ENCODE assay signal across 2 cellular contexts in the genomic region with DNA sequence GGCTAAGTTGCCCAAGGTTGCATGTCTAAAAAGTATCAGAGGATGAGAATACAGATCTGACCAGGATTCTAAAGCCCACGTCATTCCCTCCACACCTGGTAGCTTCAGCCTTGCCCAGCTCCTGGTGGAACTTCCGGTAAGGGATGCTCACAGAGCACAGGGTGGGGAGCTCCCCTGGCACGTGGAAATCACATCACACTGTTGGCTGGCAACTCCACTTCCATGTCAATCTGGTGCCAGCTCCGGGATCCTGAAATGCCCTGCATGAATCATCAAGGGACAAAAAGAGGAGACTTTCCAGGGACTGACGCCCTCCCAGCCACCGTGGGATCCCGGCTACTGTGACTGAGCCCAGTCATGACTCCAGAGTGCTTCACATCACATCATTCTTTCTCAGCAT.
TF ChIP-seq lines count a peak whose summit lies in the region.

No MANE protein-coding gene starts in this region.

TF ChIP-seq in IMR-90, 13 proteins besides CTCF, POLR2A, EP300 and RAD21:
- no peak for TF ChIP-seq MAFK (IDR thresholded peaks at IDR 0.05; ENCODE audit: low read depth, low read length)

TF ChIP-seq in GM23338, 12 proteins besides CTCF, POLR2A, EP300 and RAD21:
- TF ChIP-seq EZH2 (IDR thresholded peaks at IDR 0.05; ENCODE audit: low read depth, unreplicated experiment) (no peak), ZNF114 (CRISPR knock-in tag; IDR thresholded peaks at IDR 0.05) (no peak), JUNB (IDR thresholded peaks at IDR 0.05; ENCODE audit: unreplicated experiment) (no peak), NANOG (IDR thresholded peaks at IDR 0.05; ENCODE audit: borderline replicate concordance) (no peak), POLR2AphosphoS5 (IDR thresholded peaks at IDR 0.05; ENCODE audit: low read depth) (no peak), ZNF331 (CRISPR knock-in tag; IDR thresholded peaks at IDR 0.05; ENCODE audit: low read depth) (no peak), STAT1 (IDR thresholded peaks at IDR 0.05; ENCODE audit: unreplicated experiment) (no peak), CREB1 (CRISPR knock-in tag; IDR thresholded peaks at IDR 0.05; ENCODE audit: low read depth) (no peak), EZH2phosphoT487 (IDR thresholded peaks at IDR 0.05; ENCODE audit: unreplicated experiment) (no peak)
- TF ChIP-seq, protein P1, sequence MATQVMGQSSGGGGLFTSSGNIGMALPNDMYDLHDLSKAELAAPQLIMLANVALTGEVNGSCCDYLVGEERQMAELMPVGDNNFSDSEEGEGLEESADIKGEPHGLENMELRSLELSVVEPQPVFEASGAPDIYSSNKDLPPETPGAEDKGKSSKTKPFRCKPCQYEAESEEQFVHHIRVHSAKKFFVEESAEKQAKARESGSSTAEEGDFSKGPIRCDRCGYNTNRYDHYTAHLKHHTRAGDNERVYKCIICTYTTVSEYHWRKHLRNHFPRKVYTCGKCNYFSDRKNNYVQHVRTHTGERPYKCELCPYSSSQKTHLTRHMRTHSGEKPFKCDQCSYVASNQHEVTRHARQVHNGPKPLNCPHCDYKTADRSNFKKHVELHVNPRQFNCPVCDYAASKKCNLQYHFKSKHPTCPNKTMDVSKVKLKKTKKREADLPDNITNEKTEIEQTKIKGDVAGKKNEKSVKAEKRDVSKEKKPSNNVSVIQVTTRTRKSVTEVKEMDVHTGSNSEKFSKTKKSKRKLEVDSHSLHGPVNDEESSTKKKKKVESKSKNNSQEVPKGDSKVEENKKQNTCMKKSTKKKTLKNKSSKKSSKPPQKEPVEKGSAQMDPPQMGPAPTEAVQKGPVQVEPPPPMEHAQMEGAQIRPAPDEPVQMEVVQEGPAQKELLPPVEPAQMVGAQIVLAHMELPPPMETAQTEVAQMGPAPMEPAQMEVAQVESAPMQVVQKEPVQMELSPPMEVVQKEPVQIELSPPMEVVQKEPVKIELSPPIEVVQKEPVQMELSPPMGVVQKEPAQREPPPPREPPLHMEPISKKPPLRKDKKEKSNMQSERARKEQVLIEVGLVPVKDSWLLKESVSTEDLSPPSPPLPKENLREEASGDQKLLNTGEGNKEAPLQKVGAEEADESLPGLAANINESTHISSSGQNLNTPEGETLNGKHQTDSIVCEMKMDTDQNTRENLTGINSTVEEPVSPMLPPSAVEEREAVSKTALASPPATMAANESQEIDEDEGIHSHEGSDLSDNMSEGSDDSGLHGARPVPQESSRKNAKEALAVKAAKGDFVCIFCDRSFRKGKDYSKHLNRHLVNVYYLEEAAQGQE (IDR thresholded peaks at IDR 0.05; ENCODE audit: unreplicated experiment) = no peak
- TF ChIP-seq, protein P2, sequence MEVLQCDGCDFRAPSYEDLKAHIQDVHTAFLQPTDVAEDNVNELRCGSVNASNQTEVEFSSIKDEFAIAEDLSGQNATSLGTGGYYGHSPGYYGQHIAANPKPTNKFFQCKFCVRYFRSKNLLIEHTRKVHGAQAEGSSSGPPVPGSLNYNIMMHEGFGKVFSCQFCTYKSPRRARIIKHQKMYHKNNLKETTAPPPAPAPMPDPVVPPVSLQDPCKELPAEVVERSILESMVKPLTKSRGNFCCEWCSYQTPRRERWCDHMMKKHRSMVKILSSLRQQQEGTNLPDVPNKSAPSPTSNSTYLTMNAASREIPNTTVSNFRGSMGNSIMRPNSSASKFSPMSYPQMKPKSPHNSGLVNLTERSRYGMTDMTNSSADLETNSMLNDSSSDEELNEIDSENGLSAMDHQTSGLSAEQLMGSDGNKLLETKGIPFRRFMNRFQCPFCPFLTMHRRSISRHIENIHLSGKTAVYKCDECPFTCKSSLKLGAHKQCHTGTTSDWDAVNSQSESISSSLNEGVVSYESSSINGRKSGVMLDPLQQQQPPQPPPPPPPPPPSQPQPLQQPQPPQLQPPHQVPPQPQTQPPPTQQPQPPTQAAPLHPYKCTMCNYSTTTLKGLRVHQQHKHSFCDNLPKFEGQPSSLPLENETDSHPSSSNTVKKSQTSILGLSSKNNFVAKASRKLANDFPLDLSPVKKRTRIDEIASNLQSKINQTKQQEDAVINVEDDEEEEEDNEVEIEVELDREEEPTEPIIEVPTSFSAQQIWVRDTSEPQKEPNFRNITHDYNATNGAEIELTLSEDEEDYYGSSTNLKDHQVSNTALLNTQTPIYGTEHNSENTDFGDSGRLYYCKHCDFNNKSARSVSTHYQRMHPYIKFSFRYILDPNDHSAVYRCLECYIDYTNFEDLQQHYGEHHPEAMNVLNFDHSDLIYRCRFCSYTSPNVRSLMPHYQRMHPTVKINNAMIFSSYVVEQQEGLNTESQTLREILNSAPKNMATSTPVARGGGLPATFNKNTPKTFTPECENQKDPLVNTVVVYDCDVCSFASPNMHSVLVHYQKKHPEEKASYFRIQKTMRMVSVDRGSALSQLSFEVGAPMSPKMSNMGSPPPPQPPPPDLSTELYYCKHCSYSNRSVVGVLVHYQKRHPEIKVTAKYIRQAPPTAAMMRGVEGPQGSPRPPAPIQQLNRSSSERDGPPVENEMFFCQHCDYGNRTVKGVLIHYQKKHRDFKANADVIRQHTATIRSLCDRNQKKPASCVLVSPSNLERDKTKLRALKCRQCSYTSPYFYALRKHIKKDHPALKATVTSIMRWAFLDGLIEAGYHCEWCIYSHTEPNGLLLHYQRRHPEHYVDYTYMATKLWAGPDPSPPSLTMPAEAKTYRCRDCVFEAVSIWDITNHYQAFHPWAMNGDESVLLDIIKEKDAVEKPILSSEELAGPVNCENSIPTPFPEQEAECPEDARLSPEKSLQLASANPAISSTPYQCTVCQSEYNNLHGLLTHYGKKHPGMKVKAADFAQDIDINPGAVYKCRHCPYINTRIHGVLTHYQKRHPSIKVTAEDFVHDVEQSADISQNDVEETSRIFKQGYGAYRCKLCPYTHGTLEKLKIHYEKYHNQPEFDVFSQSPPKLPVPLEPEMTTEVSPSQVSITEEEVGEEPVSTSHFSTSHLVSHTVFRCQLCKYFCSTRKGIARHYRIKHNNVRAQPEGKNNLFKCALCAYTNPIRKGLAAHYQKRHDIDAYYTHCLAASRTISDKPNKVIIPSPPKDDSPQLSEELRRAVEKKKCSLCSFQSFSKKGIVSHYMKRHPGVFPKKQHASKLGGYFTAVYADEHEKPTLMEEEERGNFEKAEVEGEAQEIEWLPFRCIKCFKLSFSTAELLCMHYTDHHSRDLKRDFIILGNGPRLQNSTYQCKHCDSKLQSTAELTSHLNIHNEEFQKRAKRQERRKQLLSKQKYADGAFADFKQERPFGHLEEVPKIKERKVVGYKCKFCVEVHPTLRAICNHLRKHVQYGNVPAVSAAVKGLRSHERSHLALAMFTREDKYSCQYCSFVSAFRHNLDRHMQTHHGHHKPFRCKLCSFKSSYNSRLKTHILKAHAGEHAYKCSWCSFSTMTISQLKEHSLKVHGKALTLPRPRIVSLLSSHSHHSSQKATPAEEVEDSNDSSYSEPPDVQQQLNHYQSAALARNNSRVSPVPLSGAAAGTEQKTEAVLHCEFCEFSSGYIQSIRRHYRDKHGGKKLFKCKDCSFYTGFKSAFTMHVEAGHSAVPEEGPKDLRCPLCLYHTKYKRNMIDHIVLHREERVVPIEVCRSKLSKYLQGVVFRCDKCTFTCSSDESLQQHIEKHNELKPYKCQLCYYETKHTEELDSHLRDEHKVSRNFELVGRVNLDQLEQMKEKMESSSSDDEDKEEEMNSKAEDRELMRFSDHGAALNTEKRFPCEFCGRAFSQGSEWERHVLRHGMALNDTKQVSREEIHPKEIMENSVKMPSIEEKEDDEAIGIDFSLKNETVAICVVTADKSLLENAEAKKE (CRISPR knock-in tag; IDR thresholded peaks at IDR 0.05) = no peak
- TF ChIP-seq, protein P3, sequence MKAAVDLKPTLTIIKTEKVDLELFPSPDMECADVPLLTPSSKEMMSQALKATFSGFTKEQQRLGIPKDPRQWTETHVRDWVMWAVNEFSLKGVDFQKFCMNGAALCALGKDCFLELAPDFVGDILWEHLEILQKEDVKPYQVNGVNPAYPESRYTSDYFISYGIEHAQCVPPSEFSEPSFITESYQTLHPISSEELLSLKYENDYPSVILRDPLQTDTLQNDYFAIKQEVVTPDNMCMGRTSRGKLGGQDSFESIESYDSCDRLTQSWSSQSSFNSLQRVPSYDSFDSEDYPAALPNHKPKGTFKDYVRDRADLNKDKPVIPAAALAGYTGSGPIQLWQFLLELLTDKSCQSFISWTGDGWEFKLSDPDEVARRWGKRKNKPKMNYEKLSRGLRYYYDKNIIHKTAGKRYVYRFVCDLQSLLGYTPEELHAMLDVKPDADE (IDR thresholded peaks at IDR 0.05) = no peak
